Comparison of ENCODE assay signal across 15 cellular contexts in the genomic region with DNA sequence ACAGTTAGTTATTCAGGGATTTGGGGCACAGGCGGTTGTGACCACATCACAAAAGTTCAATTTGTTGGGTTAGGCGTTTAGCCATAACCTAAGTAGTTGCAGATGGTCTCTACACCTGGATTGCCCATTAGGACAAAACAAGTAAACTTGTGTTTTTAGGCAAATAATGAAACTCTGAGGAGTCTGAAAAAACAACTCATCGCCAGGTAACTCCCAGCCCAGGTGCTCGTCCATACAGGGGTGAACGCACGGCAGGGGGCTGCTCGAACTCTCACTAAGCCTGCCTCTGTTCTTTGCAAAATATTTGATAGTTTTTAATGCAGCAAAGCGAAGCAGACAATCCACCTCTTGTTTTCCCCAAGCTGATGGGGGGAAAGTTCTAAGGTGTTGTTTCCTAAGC. TPM values are rescaled to one million over a fixed set of nuclear protein-coding genes. Genes with fewer than 3 reads are reported as not detected.
DNase-seq lines count a peak whose midpoint lies in the region; ATAC-seq, FAIRE-seq and TF ChIP-seq lines count a peak whose summit lies in the region.
"Had no signal": no experiment of that assay in that cellular context is flagged by ENCODE, and none has a peak within 500 bp of the region (broad histone marks: within the 10 kb centered on the region; RNA-seq: fewer than 3 reads in every experiment).

No MANE protein-coding gene starts in this region.

- H2AFZ ChIP-seq in H1 (ENCODE audit: low read length), result peak overlapping the region; percentile 68; the same call in 1 of the 2 replicates

- H3K4me1 Mint-ChIP-seq in activated T-cell treated with anti-CD3 and anti-CD28 coated beads, Interleukin-2, amount 50 U/mL, for 24 hours (ENCODE audit: low read depth), result peaks cover 63% of the 10 kb centered on the region
- peaks cover 37% of the 10 kb centered on the region for H3K4me1 Mint-ChIP-seq in stimulated activated naive CD8-positive, alpha-beta T cell treated with anti-CD3 and anti-CD28 coated beads, Interleukin-15, amount 100 ng/mL, for 72 hours

- no peaks in the 10 kb centered on the region for H4K20me1 ChIP-seq in H1 (replicated peaks in 1 of 2; ENCODE audit: control insufficient read depth in 1 of 2, insufficient read depth in 2 of 2, low read length in 2 of 2)

- H3K79me1 ChIP-seq in H1 (ENCODE audit: low read depth, low read length), result no peaks in the 10 kb centered on the region

- H3K18ac ChIP-seq in H1 (ENCODE audit: extremely low read depth, low read length), result peak overlapping the region; percentile 52

- H3K23me2 ChIP-seq in H1 (ENCODE audit: low read depth, low read length), result no peaks in the 10 kb centered on the region

- H3K9me3 ChIP-seq in Peyer's patch (no peaks in the 10 kb centered on the region), H1 (ENCODE audit: insufficient read depth in 2 of 2, low read depth in 1 of 2, low read length in 1 of 2) (no peaks in the 10 kb centered on the region)
- H3K9me3 ChIP-seq: body of pancreas, heart right ventricle, sigmoid colon had no signal

- H2BK5ac ChIP-seq in H1 (ENCODE audit: low read depth, low read length), result peak overlapping the region; percentile 79; the same call in 1 of the 2 replicates

- no peaks in the 10 kb centered on the region for H3K27me3 ChIP-seq in Peyer's patch
- no peaks in the 10 kb centered on the region for H3K27me3 ChIP-seq in H1 (replicated peaks in 1 of 4; ENCODE audit: control insufficient read depth in 3 of 4, extremely low read depth in 1 of 4, insufficient read depth in 3 of 4, low read length in 3 of 4)
- H3K27me3 ChIP-seq: body of pancreas, sigmoid colon had no signal

- TF ChIP-seq CTCF in Peyer's patch (IDR thresholded peaks at IDR 0.05), result no peak
- no peak for TF ChIP-seq CTCF in H1 (IDR thresholded peaks at IDR 0.05; ENCODE audit: control extremely low read depth in 1 of 3, insufficient read depth in 1 of 3, low read depth in 1 of 3, low read length in 3 of 3)

- peak overlapping the region in 1 of 4 experiments; percentile 38; a peak in 1 of 7 replicates for H3K9ac ChIP-seq in H1 (replicated peaks in 1 of 4; ENCODE audit: extremely low read depth in 1 of 4, low read depth in 3 of 4, low read length in 3 of 4)

- ATAC-seq in stimulated activated naive CD8-positive, alpha-beta T cell treated with anti-CD3 and anti-CD28 coated beads, Interleukin-15, amount 100 ng/mL, for 72 hours, result no peak
- ATAC-seq in HG03135 (IDR thresholded peaks at IDR 0.05; ENCODE audit: unreplicated experiment), result no peak
- ATAC-seq: body of pancreas had no signal

- peak overlapping the region in 2 of 4 donors; percentile 49 to 57 for H3K4me3 ChIP-seq in Peyer's patch
- peak overlapping the region in 1 of 4 experiments; percentile 50; a peak in 3 of 8 replicates for H3K4me3 ChIP-seq in H1 (ENCODE audit: extremely low read depth in 1 of 4, insufficient read depth in 2 of 4, low read depth in 3 of 4, low read length in 4 of 4)
- H3K4me3 ChIP-seq: body of pancreas, sigmoid colon had no signal

- TF ChIP-seq EP300 in H1 (IDR thresholded peaks at IDR 0.05; ENCODE audit: borderline replicate concordance in 1 of 2, low read depth in 2 of 2, low read length in 2 of 2), result no peak

- H3K36me3 Mint-ChIP-seq in activated T-cell treated with anti-CD3 and anti-CD28 coated beads, Interleukin-2, amount 50 U/mL, for 24 hours (ENCODE audit: low read depth), result peaks cover 47% of the 10 kb centered on the region

- H3K27me3 Mint-ChIP-seq in activated T-cell treated with anti-CD3 and anti-CD28 coated beads, Interleukin-2, amount 50 U/mL, for 24 hours, result no peaks in the 10 kb centered on the region
- H3K27me3 Mint-ChIP-seq in stimulated activated naive CD8-positive, alpha-beta T cell treated with anti-CD3 and anti-CD28 coated beads, Interleukin-15, amount 100 ng/mL, for 72 hours, result no peaks in the 10 kb centered on the region

- H4K8ac ChIP-seq in H1 (ENCODE audit: extremely low read depth, insufficient read depth, low read length), result no peak overlapping the region

- CTCF ChIA-PET in H1 (lab: Charles Lee; ENCODE audit: partially characterized antibody), result no interaction called here

- WGBS in H1 (ENCODE audit: extremely low coverage in 1 of 2, insufficient coverage in 1 of 2, insufficient read length in 1 of 2, insufficient replicate concordance in 2 of 2, low coverage in 1 of 2, low lambda C conversion rate in 2 of 2, missing lambda C conversion rate in 1 of 2), 2 experiments, result 53% methylated on average over 8 of the region's 8 CpGs; no CpG with 5 or more reads in 1 of the 2 experiments

- H2BK15ac ChIP-seq in H1 (ENCODE audit: low read length), result no peak overlapping the region

- H3K14ac ChIP-seq in H1 (ENCODE audit: insufficient read length), result no peak overlapping the region

- no peak overlapping the region for H3K23ac ChIP-seq in H1 (ENCODE audit: insufficient read length)

- H3K36me3 ChIP-seq in Peyer's patch, result no peaks in the 10 kb centered on the region
- no peaks in the 10 kb centered on the region for H3K36me3 ChIP-seq in H1 (ENCODE audit: control insufficient read depth in 2 of 4, insufficient read depth in 4 of 4, low read length in 3 of 4)
- H3K36me3 ChIP-seq: heart right ventricle, sigmoid colon had no signal

- H2BK120ac ChIP-seq in H1 (replicated peaks; ENCODE audit: low read depth, low read length), result no peak overlapping the region

- H3K4me3 Mint-ChIP-seq in activated T-cell treated with anti-CD3 and anti-CD28 coated beads, Interleukin-2, amount 50 U/mL, for 24 hours, result peak overlapping the region; percentile 91
- peak overlapping the region; percentile 91 to 97 for H3K4me3 Mint-ChIP-seq in stimulated activated naive CD8-positive, alpha-beta T cell treated with anti-CD3 and anti-CD28 coated beads, Interleukin-15, amount 100 ng/mL, for 72 hours

- no peak overlapping the region for H4K91ac ChIP-seq in H1 (replicated peaks; ENCODE audit: insufficient read length, low read length)

- H3K27ac ChIP-seq in Peyer's patch (peak overlapping the region; percentile 68 to 87 (median 80)), H1 (ENCODE audit: low read depth, low read length) (peak overlapping the region; percentile 88; the same call in 1 of the 2 replicates)
- H3K27ac ChIP-seq: body of pancreas had no signal

- no peaks in the 10 kb centered on the region for H3K9me3 Mint-ChIP-seq in activated T-cell treated with anti-CD3 and anti-CD28 coated beads, Interleukin-2, amount 50 U/mL, for 24 hours
- peaks cover 0 to 4% of the 10 kb centered on the region in 2 donors for H3K9me3 Mint-ChIP-seq in stimulated activated naive CD8-positive, alpha-beta T cell treated with anti-CD3 and anti-CD28 coated beads, Interleukin-15, amount 100 ng/mL, for 72 hours

- H3K79me2 ChIP-seq in H1 (ENCODE audit: control insufficient read depth in 1 of 2, insufficient read depth in 2 of 2, low read length in 2 of 2), result peaks cover 0 to 12% of the 10 kb centered on the region in 2 experiments; a peak in 1 of 4 replicates

- H3K56ac ChIP-seq in H1 (replicated peaks; ENCODE audit: insufficient read length, low read depth, low read length), result no peak overlapping the region

- H4K5ac ChIP-seq in H1 (ENCODE audit: insufficient read length, low read depth, low read length), result no peak overlapping the region

- no peak for FAIRE-seq in H1 (lab: Jason Lieb, UNC)

- peaks cover 0 to 14% (median 2%) of the 10 kb centered on the region in 4 donors for H3K4me1 ChIP-seq in Peyer's patch
- H3K4me1 ChIP-seq in H1 (replicated peaks in 1 of 4; ENCODE audit: control insufficient read depth in 3 of 4, insufficient read depth in 4 of 4, low read length in 3 of 4), result peaks cover 8 to 37% (median 20%) of the 10 kb centered on the region in 4 experiments
- H3K4me1 ChIP-seq: sigmoid colon had no signal

- peak overlapping the region; percentile 44 to 63 for H3K4me2 ChIP-seq in H1 (ENCODE audit: insufficient read depth in 1 of 2, low read depth in 2 of 2, low read length in 2 of 2)

- H3K27ac Mint-ChIP-seq in activated T-cell treated with anti-CD3 and anti-CD28 coated beads, Interleukin-2, amount 50 U/mL, for 24 hours, result peak overlapping the region; percentile 95
- H3K27ac Mint-ChIP-seq in stimulated activated naive CD8-positive, alpha-beta T cell treated with anti-CD3 and anti-CD28 coated beads, Interleukin-15, amount 100 ng/mL, for 72 hours, result peak overlapping the region; percentile 94 to 97

- no peak for TF ChIP-seq POLR2A in Peyer's patch (IDR thresholded peaks at IDR 0.05)
- no peak for TF ChIP-seq POLR2A in H1 (IDR thresholded peaks at IDR 0.05; ENCODE audit: control extremely low read depth in 1 of 2, low read depth in 2 of 2, low read length in 2 of 2)

- TF ChIP-seq RAD21 in H1 (IDR thresholded peaks at IDR 0.05 in 1 of 2, conservative IDR thresholded peaks at IDR 0.05 in 1 of 2; ENCODE audit: low read depth in 2 of 2, low read length in 2 of 2), result no peak

- peak overlapping the region; percentile 10; the same call in 1 of the 2 replicates for H2BK12ac ChIP-seq in H1 (ENCODE audit: low read depth, low read length)

- DNase-seq in activated T-cell treated with anti-CD3 and anti-CD28 coated beads, Interleukin-2, amount 50 U/mL, for 24 hours, result peak; percentile 44
- DNase-seq in activated T-cell treated with anti-CD3 and anti-CD28 coated beads for 4 hours, result no peak
- DNase-seq in Peyer's patch, result no peak
- DNase-seq in H1 (ENCODE audit: low read depth in 1 of 2, low spot score in 2 of 2), result no peak
- DNase-seq in stimulated activated naive CD8-positive, alpha-beta T cell treated with anti-CD3 and anti-CD28 coated beads, Interleukin-15, amount 100 ng/mL, for 72 hours, result no peak
- no peak for DNase-seq in islet precursor cell
- no peak for DNase-seq in central memory CD4-positive, alpha-beta T cell
- DNase-seq: body of pancreas, heart right ventricle, NCI-H146, NCI-H774, sigmoid colon, trophoblast cell had no signal

- no peak overlapping the region for H2AK5ac ChIP-seq in H1 (ENCODE audit: low read depth, low read length)

- H3K4ac ChIP-seq in H1 (replicated peaks; ENCODE audit: insufficient read length, low read depth, low read length), result no peak overlapping the region

- POLR2A ChIA-PET in H1 (lab: Charles Lee; ENCODE audit: partially characterized antibody), result no interaction called here

- H2BK20ac ChIP-seq in H1 (ENCODE audit: low read length), result no peak overlapping the region

TF ChIP-seq in H1, 55 proteins besides CTCF, POLR2A, EP300 and RAD21:
- TF ChIP-seq SRF (IDR thresholded peaks at IDR 0.05; ENCODE audit: low read depth, low read length), result no peak
- peak; percentile 21 for TF ChIP-seq ASH2L (IDR thresholded peaks at IDR 0.05; ENCODE audit: low read length)

RNA-seq across cellular contexts. Expression of gene RHOH, which starts 0.6 kb away (rescaled TPM):
- 10 to 100 TPM in 2 of 4 donors, 1 to 10 TPM in 2; 3.0 to 46.2 (median 9.8) TPM for total RNA-seq in Peyer's patch
- total RNA-seq in H1 (2021; fragmentation: NEBNext Ultra II Directional; extraction: Animal tissue kit (Norgen Biotek cat#: 25700)), result 5.8 and 6.9 TPM in 2 replicates
- 2.5 and 5.9 TPM in 2 replicates for polyA plus RNA-seq in H1 (2011; rRNA removed)
- polyA plus RNA-seq in H1 (2011; cell fraction: cytosol; rRNA removed), result 2.8 TPM
- polyA plus RNA-seq in H1 (2011; cell fraction: nucleus; rRNA removed), result 2.4 TPM
- polyA plus RNA-seq in H1 (2012, experiment 1 of 2), result 4.8 to 6.5 TPM (median 5.4 TPM) in 4 replicates
- polyA plus RNA-seq in H1 (2012, experiment 2 of 2), result 3.1 TPM
- 2.7 TPM for polyA plus RNA-seq in H1 (2013, experiment 1 of 2)
- polyA plus RNA-seq in H1 (2013, experiment 2 of 2), result 2.2 TPM
- 9.9 and 13.6 TPM in 2 replicates for polyA minus RNA-seq in H1 (2011; rRNA and poly(A)+ RNA removed)
- 3.4 TPM for polyA minus RNA-seq in H1 (2011; cell fraction: cytosol; rRNA and poly(A)+ RNA removed)
- polyA minus RNA-seq in H1 (2011; cell fraction: nucleus; rRNA and poly(A)+ RNA removed), result 6.3 TPM
- polyA plus RNA-seq: AG04450 had no signal
